ENCODE assay signal across 15 cellular contexts in genomic region chr7:84232653-84233052, GRCh38. TPM values are rescaled to one million over a fixed set of nuclear protein-coding genes. Genes with fewer than 3 reads are reported as not detected.
DNase-seq lines count a peak whose midpoint lies in the region; TF ChIP-seq lines count a peak whose summit lies in the region.
"Had no signal": no experiment of that assay in that cellular context is flagged by ENCODE, and none has a peak within 500 bp of the region (broad histone marks: within the 10 kb centered on the region; RNA-seq: fewer than 3 reads in every experiment).

No MANE protein-coding gene starts in this region.

- no peaks in the 10 kb centered on the region for H3F3A ChIP-seq in OCI-LY1 (ENCODE audit: insufficient read depth, low read length)

- H3K4me1 ChIP-seq in OCI-LY1 (ENCODE audit: insufficient read depth, low read length, severe bottlenecking) (no peaks in the 10 kb centered on the region), osteoblast (ENCODE audit: insufficient read depth, low read length) (peaks cover 21% of the 10 kb centered on the region)

- H3K36me3 ChIP-seq in OCI-LY1 (ENCODE audit: insufficient read depth, low read length) (no peaks in the 10 kb centered on the region), osteoblast (ENCODE audit: insufficient read depth, low read length) (no peaks in the 10 kb centered on the region)
- H3K36me3 ChIP-seq: WERI-Rb-1 had no signal

- H3K4me2 ChIP-seq in OCI-LY1 (ENCODE audit: low read length): no peak overlapping the region
- no peak overlapping the region for H3K4me2 ChIP-seq in osteoblast (ENCODE audit: insufficient read depth, low read length)

- H4K20me1 ChIP-seq in OCI-LY1 (ENCODE audit: insufficient read depth, low read length): no peaks in the 10 kb centered on the region
- H4K20me1 ChIP-seq in osteoblast (ENCODE audit: insufficient read depth, low read length): no peaks in the 10 kb centered on the region

- no peak overlapping the region for H3K4me3 ChIP-seq in OCI-LY1 (ENCODE audit: low read depth, low read length, poor library complexity, severe bottlenecking)
- H3K4me3 ChIP-seq in epithelial cell of proximal tubule (ENCODE audit: low read depth, low read length): no peak overlapping the region
- no peak overlapping the region for H3K4me3 ChIP-seq in osteoblast (ENCODE audit: insufficient read depth, low read length)

- no peak overlapping the region for H2AFZ ChIP-seq in OCI-LY1 (ENCODE audit: low read length)
- no peak overlapping the region for H2AFZ ChIP-seq in osteoblast (ENCODE audit: low read length)

- TF ChIP-seq CTCF in OCI-LY1 (IDR thresholded peaks at IDR 0.05; ENCODE audit: low read length) (peak; percentile 7; the same call in 1 of the 2 replicates), epithelial cell of proximal tubule (conservative IDR thresholded peaks at IDR 0.05; ENCODE audit: low read depth, low read length) (peak; percentile 21), osteoblast (IDR thresholded peaks at IDR 0.05; ENCODE audit: extremely low read depth, low read depth, low read length) (peak; percentile 20)

- no peaks in the 10 kb centered on the region for H3K9me2 ChIP-seq in OCI-LY1 (ENCODE audit: low read depth, low read length)

- H3K79me2 ChIP-seq in OCI-LY1 (ENCODE audit: insufficient read depth, low read length) (no peaks in the 10 kb centered on the region), osteoblast (ENCODE audit: insufficient read depth, low read length) (no peaks in the 10 kb centered on the region)

- DNase-seq in ELR (ENCODE audit: low read depth): peak; percentile 59
- DNase-seq in epithelial cell of proximal tubule (ENCODE audit: low read depth): no peak
- DNase-seq in osteoblast (ENCODE audit: insufficient read length, low spot score, missing footprints): no peak
- DNase-seq in NCI-H187 (lab: John Stamatoyannopoulos, UW): no peak
- no peak for DNase-seq in NCI-H526 treated with DMSO at 0.1 percent for 48 hours (lab: John Stamatoyannopoulos, UW)
- DNase-seq in NCI-H2227 treated with DMSO at 0.1 percent for 48 hours (lab: John Stamatoyannopoulos, UW): no peak
- no peak for DNase-seq in NCI-H1436 treated with DMSO at 0.1 percent for 48 hours (lab: John Stamatoyannopoulos, UW)
- DNase-seq: activated T-cell treated with anti-CD3 and anti-CD28 coated beads, Interleukin-2, amount 50 U/mL, for 48 hours; left colon; NCI-H446; SHP77; stimulated activated CD4-positive, alpha-beta T cell treated with anti-CD3 and anti-CD28 coated beads, Interleukin-2, amount 100 ng/mL, for 24 hours; stimulated activated naive B cell treated with anti-CD40 and anti-IgM and Interleukin-4, amounts not matched to agents 10 μg/mL and 1 μg/mL and 100 μg/mL, for 72 hours; WERI-Rb-1 had no signal

- H3K27ac ChIP-seq in OCI-LY1 (ENCODE audit: low read depth, low read length, poor library complexity, severe bottlenecking) (no peak overlapping the region), osteoblast (ENCODE audit: low read depth, low read length) (no peak overlapping the region)
- H3K27ac ChIP-seq: WERI-Rb-1 had no signal

- H3K9ac ChIP-seq in OCI-LY1 (ENCODE audit: low read length): no peak overlapping the region

- H3K27me3 ChIP-seq in OCI-LY1 (ENCODE audit: insufficient read depth, low read length) (no peaks in the 10 kb centered on the region), osteoblast (ENCODE audit: insufficient read depth, low read length) (no peaks in the 10 kb centered on the region)

- H3K9me3 ChIP-seq in OCI-LY1 (ENCODE audit: low read length) (no peaks in the 10 kb centered on the region), osteoblast (ENCODE audit: low read depth, low read length) (no peaks in the 10 kb centered on the region)

RNA-seq across cellular contexts. Expression of gene SEMA3A, which starts 38.1 kb away (rescaled TPM):
- total RNA-seq in epithelial cell of proximal tubule: 13.7 and 20.5 TPM in 2 replicates
- total RNA-seq in osteoblast: 2.5 and 35.1 TPM in 2 replicates
